16 cellular contexts compared by ENCODE assay signal in the genomic region with DNA sequence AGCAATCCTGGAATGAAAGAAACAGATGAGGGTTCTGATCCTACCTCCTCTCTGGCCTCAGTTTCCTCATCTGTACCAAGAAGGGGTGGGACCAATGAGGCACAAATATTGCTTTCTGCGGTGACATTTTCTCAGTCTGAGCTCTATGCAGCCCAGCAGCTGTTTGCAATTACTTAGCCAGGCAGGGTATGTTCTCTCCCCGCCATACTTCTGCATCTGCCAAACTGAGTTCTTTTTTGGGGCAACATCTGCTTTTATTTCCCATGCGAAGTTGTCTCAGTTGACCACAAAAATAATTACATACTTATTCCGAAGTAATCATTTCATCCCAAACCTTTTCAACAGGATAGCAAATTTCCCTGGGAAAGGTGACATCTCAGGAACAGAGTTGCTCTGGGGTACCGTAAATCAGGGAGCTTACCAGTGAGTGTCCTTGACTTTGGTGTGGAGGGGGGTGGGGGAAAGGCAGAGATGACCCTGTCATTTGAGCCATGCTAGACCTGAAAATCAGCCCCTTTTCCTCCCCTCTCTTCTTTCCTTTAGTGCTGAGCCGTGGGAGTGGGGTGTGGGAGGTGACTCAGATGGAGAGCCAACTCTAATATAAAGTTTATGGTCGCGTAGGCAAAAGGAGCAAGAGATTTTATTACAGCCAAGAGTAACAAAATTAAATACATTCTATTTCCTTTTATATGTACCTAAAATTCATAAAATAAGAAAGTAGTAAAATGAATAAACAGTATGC.
DNase-seq lines count a peak whose midpoint lies in the region; ATAC-seq and TF ChIP-seq lines count a peak whose summit lies in the region.
"Had no signal": no experiment of that assay in that cellular context is flagged by ENCODE, and none has a peak within 500 bp of the region (broad histone marks: within the 10 kb centered on the region; RNA-seq: fewer than 3 reads in every experiment).

No MANE protein-coding gene starts in this region.

- H3K27me3 Mint-ChIP-seq in CD14-positive monocyte (ENCODE audit: low read depth in 3 of 3), result peaks cover 0 to 4% (median 1%) of the 10 kb centered on the region in 3 donors

- H4K20me1 ChIP-seq in PC-3 (ENCODE audit: low read length), result no peaks in the 10 kb centered on the region
- H4K20me1 ChIP-seq: BLaER1 had no signal

- H3K9me2 ChIP-seq in PC-3 (replicated peaks; ENCODE audit: low read length), result no peaks in the 10 kb centered on the region

- H3K27ac ChIP-seq in PC-3 (ENCODE audit: low read length), result 0 out of 2 replicates have a peak overlapping the region, but pooled peaks have one; percentile 34
- H3K27ac ChIP-seq in adrenal gland, result no peak overlapping the region
- H3K27ac ChIP-seq: BLaER1 had no signal

- POLR2A ChIA-PET in PC-3 (lab: Charles Lee; ENCODE audit: unreplicated experiment), result no interaction called here

- no peak overlapping the region for H3K4me3 Mint-ChIP-seq in CD14-positive monocyte

- no peaks in the 10 kb centered on the region for H3F3A ChIP-seq in PC-3 (ENCODE audit: low read length, unreplicated experiment)

- H3K36me3 ChIP-seq in PC-3 (ENCODE audit: low read depth, low read length) (no peaks in the 10 kb centered on the region), adrenal gland (replicated peaks in 1 of 2) (no peaks in the 10 kb centered on the region)
- H3K36me3 ChIP-seq: BLaER1 had no signal

- H3K9ac ChIP-seq in PC-3 (ENCODE audit: low read length), result no peak overlapping the region
- H3K9ac ChIP-seq: BLaER1 had no signal

- TF ChIP-seq CTCF in PC-3 (conservative IDR thresholded peaks at IDR 0.05; ENCODE audit: low read depth, low read length) (no peak), fibroblast of mammary gland (conservative IDR thresholded peaks at IDR 0.05; ENCODE audit: control insufficient read depth, insufficient read depth, low read depth, low read length) (no peak), CD14-positive monocyte (IDR thresholded peaks at IDR 0.05) (no peak), adrenal gland (IDR thresholded peaks at IDR 0.05) (no peak)

- TF ChIP-seq POLR2A in adrenal gland (IDR thresholded peaks at IDR 0.05), result no peak

- WGBS in adrenal gland, 4 donors, result 71 to 81% (median 75%) methylated on average over 8 of the region's 8 CpGs

- peak; percentile 48 for DNase-seq in AG20443 (ENCODE audit: low spot score)
- DNase-seq in PC-3, result no peak
- DNase-seq in fibroblast of mammary gland (ENCODE audit: low read depth), result peak; percentile 57
- no peak for DNase-seq in sciatic nerve (ENCODE audit: low spot score)
- no peak for DNase-seq in NCI-H1105 (lab: John Stamatoyannopoulos, UW)
- no peak for DNase-seq in CD14-positive monocyte (ENCODE audit: low spot score)
- no peak for DNase-seq in adrenal gland
- DNase-seq in T-helper 9 cell, result no peak
- DNase-seq: Karpas-422, MM.1S, NCI-H187 treated with DMSO at 0.1 percent for 48 hours, NCI-H2171, NCI-H774, Right ventricle myocardium superior had no signal

- peak; percentile 68 for ATAC-seq in PC-3
- ATAC-seq in sciatic nerve, result peak; percentile 62
- ATAC-seq: Panc1 had no signal

- no peak overlapping the region for H3K4me3 ChIP-seq in PC-3 (ENCODE audit: low read length)
- no peak overlapping the region for H3K4me3 ChIP-seq in fibroblast of mammary gland (ENCODE audit: control insufficient read depth, low read depth, low read length)
- no peak overlapping the region for H3K4me3 ChIP-seq in adrenal gland
- H3K4me3 ChIP-seq: BLaER1 had no signal

- no TSS peak for BruUV-seq in PC-3 (replicated peaks; lab: Mats Ljungman, UMichigan)

- no peak overlapping the region for H2AFZ ChIP-seq in PC-3 (ENCODE audit: low read length)

- H3K4me1 ChIP-seq in PC-3 (ENCODE audit: insufficient read depth, low read length), result peaks cover 24% of the 10 kb centered on the region
- H3K4me1 ChIP-seq in adrenal gland (replicated peaks in 1 of 2), result peaks cover 0 to 6% of the 10 kb centered on the region in 2 donors
- H3K4me1 ChIP-seq: BLaER1 had no signal

- CTCF ChIA-PET in PC-3 (lab: Charles Lee), result no interaction called here

- H3K27ac Mint-ChIP-seq in CD14-positive monocyte, result no peak overlapping the region

- no peaks in the 10 kb centered on the region for H3K36me3 Mint-ChIP-seq in CD14-positive monocyte

- no peak overlapping the region for H3K4me2 ChIP-seq in PC-3 (ENCODE audit: low read length)
- H3K4me2 ChIP-seq: BLaER1 had no signal

- peaks cover 0 to 8% (median 1%) of the 10 kb centered on the region in 7 donors for H3K9me3 Mint-ChIP-seq in CD14-positive monocyte

- no peaks in the 10 kb centered on the region for H3K4me1 Mint-ChIP-seq in CD14-positive monocyte

- no peaks in the 10 kb centered on the region for H3K79me2 ChIP-seq in PC-3 (ENCODE audit: low read length)

- H3K9me3 ChIP-seq in PC-3 (ENCODE audit: low read length) (no peaks in the 10 kb centered on the region), adrenal gland (replicated peaks in 1 of 3) (no peaks in the 10 kb centered on the region)
- H3K9me3 ChIP-seq: BLaER1 had no signal

- no peaks in the 10 kb centered on the region for H3K27me3 ChIP-seq in PC-3 (ENCODE audit: low read length)
- no peaks in the 10 kb centered on the region for H3K27me3 ChIP-seq in adrenal gland
- H3K27me3 ChIP-seq: BLaER1 had no signal

- intact Hi-C loops in PC-3 (cut with micrococcal nuclease), result no loop called here
- intact Hi-C loops in sciatic nerve (cut with DNase I), result no loop called here
- intact Hi-C loops in CD14-positive monocyte (cut with micrococcal nuclease), result no loop called here
- intact Hi-C loops in adrenal gland (cut with DNase I), result no loop called here

Comparison
In these comparisons a context has a peak if more than half of its experiments do, and no peak if none do; other contexts are left out.
1. DNase-seq: peak in AG20443 (single experiment) and fibroblast of mammary gland (single experiment); none in PC-3 (single experiment), sciatic nerve (single experiment), NCI-H1105 (single experiment), CD14-positive monocyte (single experiment), adrenal gland (0 of 7) and T-helper 9 cell (single experiment).